In the genomic region with DNA sequence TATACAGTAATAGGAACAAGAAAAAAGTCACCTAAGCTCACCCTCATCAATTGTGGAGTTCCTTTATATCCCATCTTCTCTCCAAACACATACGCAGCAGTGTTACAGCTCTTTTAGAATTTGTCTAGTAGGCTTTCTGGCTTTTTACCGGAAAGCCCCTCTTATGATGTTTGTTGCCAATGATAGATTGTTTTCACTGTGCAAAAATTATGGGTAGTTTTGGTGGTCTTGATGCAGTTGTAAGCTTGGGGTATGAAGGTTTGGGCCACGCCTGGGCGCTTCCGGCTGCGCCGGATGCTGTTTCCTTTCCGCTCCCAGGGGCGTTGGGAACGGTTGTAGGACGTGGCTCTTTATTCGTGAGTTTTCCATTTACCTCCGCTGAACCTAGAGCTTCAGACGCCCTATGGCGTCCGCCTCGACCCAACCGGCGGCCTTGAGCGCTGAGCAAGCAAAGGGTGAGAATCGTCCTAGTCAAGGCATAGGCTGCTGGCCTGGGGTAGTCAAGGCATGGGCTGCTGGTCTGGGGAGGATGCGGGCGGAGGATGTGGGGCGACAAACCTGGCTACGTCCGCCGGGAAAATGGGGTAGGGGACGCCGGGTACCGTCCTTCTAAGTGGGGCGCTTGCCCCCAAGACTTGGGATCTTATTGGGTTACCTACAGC, we compare ENCODE assay signal across 8 cellular contexts. TPM values are rescaled to one million over a fixed set of nuclear protein-coding genes. Genes with fewer than 3 reads are reported as not detected.
DNase-seq lines count a peak whose midpoint lies in the region; TF ChIP-seq lines count a peak whose summit lies in the region.

Gene C12orf57 (plus strand): TSS at position 304 of the 662 bp plus-strand sequence. CDS start 100 bp downstream, at position 404.
Gene RNU7-1 (plus strand): TSS at position 98 of the 662 bp plus-strand sequence.

- no peaks in the 10 kb centered on the region for H3K27me3 ChIP-seq in H7 (ENCODE audit: control insufficient read depth, insufficient read depth, low read length)
- no peaks in the 10 kb centered on the region for H3K27me3 ChIP-seq in neuron (ENCODE audit: insufficient read depth, low read length)
- no peaks in the 10 kb centered on the region for H3K27me3 ChIP-seq in transverse colon

- H2AFZ ChIP-seq in neuron (ENCODE audit: low read depth, low read length), result no peak within 1 kb of the TSS

- H3K4me1 ChIP-seq in neuron (ENCODE audit: insufficient read depth, low read length) (peaks cover 14% of the 10 kb centered on the region), transverse colon (peaks cover 21 to 43% (median 30%) of the 10 kb centered on the region in 4 donors)

- WGBS in transverse colon (ENCODE audit: low coverage in 1 of 2), 2 donors, result 0% methylated on average over 1 to 31 of the region's 31 CpGs

- H3K27ac ChIP-seq in transverse colon, result peak within 1 kb of the TSS; percentile 93 to 99 (median 95)

- H3K9me3 ChIP-seq in neuron (ENCODE audit: low read length) (no peaks in the 10 kb centered on the region), transverse colon (no peaks in the 10 kb centered on the region)

- no peak for TF ChIP-seq EP300 in transverse colon (IDR thresholded peaks at IDR 0.05; ENCODE audit: low read depth)

- DNase-seq in G401 (ENCODE audit: low spot score), result peak; percentile 91
- peak; percentile 90 for DNase-seq in H7
- peak; percentile 88 for DNase-seq in LoVo (ENCODE audit: low spot score)
- peak; percentile 95 for DNase-seq in RPMI7951 (ENCODE audit: low read depth)
- peak; percentile 48 to 83 (median 70) for DNase-seq in activated naive CD4-positive, alpha-beta T cell (lab: John Stamatoyannopoulos, UW)
- peak; percentile 88 for DNase-seq in fibroblast of the conjunctiva (ENCODE audit: low read depth)
- peak; percentile 87 for DNase-seq in transverse colon

- peak in 1 of 5 experiments; percentile 8 for TF ChIP-seq CTCF in transverse colon (IDR thresholded peaks at IDR 0.05)

- TF ChIP-seq POLR2A in transverse colon (IDR thresholded peaks at IDR 0.05), result peak; percentile 98

- H3K4me3 ChIP-seq in H7 (ENCODE audit: insufficient read depth, low read depth, low read length) (peak within 1 kb of the TSS; percentile 92), neuron (ENCODE audit: low read length) (peak within 1 kb of the TSS; percentile 76), transverse colon (peak within 1 kb of the TSS; percentile 41 to 58 (median 48))

- intact Hi-C loops in transverse colon (cut with DNase I; ENCODE audit: low total_unique reads), result no loop called here

- in situ Hi-C loops in G401 (cut with HindIII; ENCODE audit: low sequenced_read_pairs) (no loop called here), transverse colon (cut with MboI; ENCODE audit: low pct_ligation_motif_present in 1 of 4, low pct_unique_long_range_greater_than_20kb in 1 of 4, low sequenced_read_pairs in 3 of 4) (loop anchor here in 3 of 4 donors (10.0 to 25.0 kb wide), 2 partner anchors 161 to 168 kb away; partner anchors contain the start of gene C1RL (in 3 of the 3))

- peaks cover 9% of the 10 kb centered on the region for H3K36me3 ChIP-seq in H7 (replicated peaks; ENCODE audit: control insufficient read depth, insufficient read depth, low read length)
- H3K36me3 ChIP-seq in neuron (ENCODE audit: insufficient read depth, low read length), result peaks cover 30% of the 10 kb centered on the region
- H3K36me3 ChIP-seq in transverse colon, result no peaks in the 10 kb centered on the region

RNA-seq across cellular contexts. Expression of gene C12orf57, which starts in this region (rescaled TPM):
- total RNA-seq in G401 (2014; rRNA removed; shearing (Covaris generic)), result 88.1 and 132 TPM in 2 replicates
- 136 and 153 TPM in 2 replicates for total RNA-seq in H7 (2014; rRNA removed; shearing (Covaris generic))
- total RNA-seq in RPMI7951 (2014; rRNA removed; shearing (Covaris generic)), result 245 and 274 TPM in 2 replicates
- 100 to 1,000 TPM; 303 to 452 (median 386) TPM for total RNA-seq in transverse colon

RNA-seq across cellular contexts. Expression of gene RNU7-1, which starts in this region (rescaled TPM):
- total RNA-seq in G401 (2014; rRNA removed; shearing (Covaris generic)), result not detected in 2 replicates
- total RNA-seq in H7 (2014; rRNA removed; shearing (Covaris generic)), result not detected in 2 replicates
- total RNA-seq in RPMI7951 (2014; rRNA removed; shearing (Covaris generic)), result not detected in 2 replicates
- total RNA-seq in transverse colon, result not detected

Comparison
In these comparisons a context has a peak if more than half of its experiments do, and no peak if none do; other contexts are left out.
1. Peak in every context shown above with its lines: DNase-seq, H3K4me3 ChIP-seq and H3K27ac ChIP-seq.